11 cellular contexts compared by ENCODE assay signal in genomic region chrX:151505796-151506195, GRCh38. TPM values are rescaled to one million over a fixed set of nuclear protein-coding genes. Genes with fewer than 3 reads are reported as not detected.
A peak's percentile ranks its signal among the peaks of the same experiment; 100 is the strongest.
DNase-seq lines count a peak whose midpoint lies in the region; ATAC-seq and TF ChIP-seq lines count a peak whose summit lies in the region.
"Had no signal": no experiment of that assay in that cellular context is flagged by ENCODE, and none has a peak within 500 bp of the region (broad histone marks: within the 10 kb centered on the region; RNA-seq: fewer than 3 reads in every experiment).

No MANE protein-coding gene starts in this region.

- peak; percentile 23 for TF ChIP-seq CTCF in lower lobe of right lung (IDR thresholded peaks at IDR 0.05)

- in situ Hi-C loops in SK-MEL-5 (cut with HindIII; ENCODE audit: low pct_unique_long_range_greater_than_20kb, low sequenced_read_pairs): no loop called here

- H3K4me1 ChIP-seq in lower lobe of right lung: no peaks in the 10 kb centered on the region
- H3K4me1 ChIP-seq: BLaER1, body of pancreas had no signal

- intact Hi-C loops in lower lobe of right lung (cut with DNase I): no loop called here

- DNase-seq in NCI-H524 (lab: John Stamatoyannopoulos, UW) (peak; percentile 20 to 47), NCI-H524 treated with DMSO at 0.1 percent for 48 hours (lab: John Stamatoyannopoulos, UW) (no peak), H4 (ENCODE audit: low spot score) (peak; percentile 6), SK-MEL-5 (ENCODE audit: low read depth, low spot score) (peak; percentile 60), lower lobe of right lung (no peak), globus pallidus (ENCODE audit: low spot score) (no peak), NCI-H2227 treated with DMSO at 0.1 percent for 48 hours (lab: John Stamatoyannopoulos, UW) (no peak)

- no peak overlapping the region for H3K4me3 ChIP-seq in lower lobe of right lung
- H3K4me3 ChIP-seq: BLaER1, body of pancreas had no signal

- no peaks in the 10 kb centered on the region for H3K9me3 ChIP-seq in lower lobe of right lung
- H3K9me3 ChIP-seq: BLaER1, body of pancreas had no signal

- ATAC-seq in lower lobe of right lung (no peak), HG03457 (IDR thresholded peaks at IDR 0.05; ENCODE audit: unreplicated experiment) (no peak)
- ATAC-seq: body of pancreas had no signal

- no peaks in the 10 kb centered on the region for H3K36me3 ChIP-seq in lower lobe of right lung
- H3K36me3 ChIP-seq: BLaER1 had no signal

- no peak overlapping the region for H3K27ac ChIP-seq in lower lobe of right lung
- H3K27ac ChIP-seq: BLaER1, body of pancreas had no signal

- no peaks in the 10 kb centered on the region for H3K27me3 ChIP-seq in lower lobe of right lung (ENCODE audit: low read depth)
- H3K27me3 ChIP-seq: body of pancreas had no signal

RNA-seq across cellular contexts. Expression of gene PASD1, which starts 57.7 kb away (rescaled TPM):
- 0.12 TPM in 1 of 2 replicates, not detected in the other for total RNA-seq in H4 (2014; rRNA removed; shearing (Covaris generic))
- total RNA-seq in SK-MEL-5 (2014; rRNA removed; shearing (Covaris generic)): 2.9 and 3.3 TPM in 2 replicates
- polyA plus RNA-seq in SK-MEL-5 (2015; cell fraction: cytosol; rRNA removed): 2.7 and 4.5 TPM in 2 replicates
- polyA plus RNA-seq in SK-MEL-5 (2015; cell fraction: nucleus; rRNA removed): 1.1 and 1.5 TPM in 2 replicates
- not detected for total RNA-seq in lower lobe of right lung
- total RNA-seq: body of pancreas, omental fat pad had no signal

Comparison
In these comparisons a context has a peak if more than half of its experiments do, and no peak if none do; other contexts are left out.
1. DNase-seq: peak in NCI-H524 (2 of 2), H4 (single experiment) and SK-MEL-5 (single experiment); none in NCI-H524 treated with DMSO at 0.1 percent for 48 hours (single experiment), lower lobe of right lung (single experiment), globus pallidus (single experiment) and NCI-H2227 treated with DMSO at 0.1 percent for 48 hours (single experiment).